Comparison of ENCODE assay signal across 8 cellular contexts in the genomic region with DNA sequence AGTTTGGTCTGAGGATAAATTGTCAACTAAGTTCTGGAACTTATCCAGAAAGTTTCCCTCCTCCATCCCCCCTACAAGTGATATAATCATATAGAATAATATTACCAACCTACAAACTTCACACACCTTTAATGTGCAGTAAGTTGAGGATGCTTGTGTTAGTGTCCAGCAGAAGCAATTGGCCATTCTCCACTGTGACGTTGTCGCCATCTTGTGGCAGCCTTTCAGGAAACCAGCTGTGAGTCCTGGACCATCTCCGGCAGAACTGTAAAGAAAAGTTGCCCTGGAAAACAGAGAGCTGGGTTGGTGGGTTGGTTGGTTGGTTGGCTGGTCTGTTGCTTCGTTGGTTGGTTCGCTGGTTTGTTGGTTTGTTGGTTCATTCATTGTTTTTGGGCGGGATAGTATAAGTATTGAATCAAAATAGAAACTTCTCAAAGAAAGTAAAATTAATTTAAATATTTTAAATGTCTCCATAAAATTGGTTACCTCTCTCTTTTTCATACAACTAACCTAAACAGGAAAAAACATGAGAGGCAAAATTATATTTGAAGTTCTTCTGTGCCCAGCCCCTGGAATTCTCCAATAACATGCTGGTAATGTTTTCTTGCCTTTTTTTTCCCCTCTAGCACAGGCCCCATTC.
DNase-seq lines count a peak whose midpoint lies in the region; ATAC-seq and TF ChIP-seq lines count a peak whose summit lies in the region.

No MANE protein-coding gene starts in this region.

- no peaks in the 10 kb centered on the region for H3K23me2 ChIP-seq in H9 (ENCODE audit: insufficient read length, low read depth, low read length, poor library complexity, severe bottlenecking)

- H3K79me2 ChIP-seq in H9 (ENCODE audit: insufficient read depth, low read length) (no peaks in the 10 kb centered on the region), MM.1S (ENCODE audit: low read length) (no peaks in the 10 kb centered on the region)

- no peak overlapping the region for H3T11ph ChIP-seq in H9 (ENCODE audit: low read length)

- H2BK15ac ChIP-seq in H9 (ENCODE audit: low read depth, low read length): no peak overlapping the region

- H3K4me3 Mint-ChIP-seq in activated naive CD4-positive, alpha-beta T cell treated with anti-CD3 and anti-CD28 coated beads for 36 hours: no peak overlapping the region
- no peak overlapping the region for H3K4me3 Mint-ChIP-seq in H9

- no peak overlapping the region for H4K8ac ChIP-seq in H9 (replicated peaks; ENCODE audit: insufficient read length, low read depth, low read length)

- no peak overlapping the region for H3K4ac ChIP-seq in H9 (ENCODE audit: low read depth, low read length)

- no peak overlapping the region for H2BK12ac ChIP-seq in H9 (ENCODE audit: insufficient read length, low read depth, low read length)

- WGBS in H9 (ENCODE audit: extremely low coverage, insufficient read length, low lambda C conversion rate): no CpG with 5 or more reads among the region's 6 CpGs
- WGBS in lung, 2 donors: 12 to 17% methylated on average over 6 of the region's 6 CpGs

- H3K9me3 ChIP-seq in H9 (ENCODE audit: control insufficient read depth, low read depth, low read length): no peaks in the 10 kb centered on the region
- no peaks in the 10 kb centered on the region for H3K9me3 ChIP-seq in MM.1S (replicated peaks; ENCODE audit: insufficient read depth, low read length)
- H3K9me3 ChIP-seq in SJCRH30 (replicated peaks): no peaks in the 10 kb centered on the region
- no peaks in the 10 kb centered on the region for H3K9me3 ChIP-seq in lung (ENCODE audit: control insufficient read depth in 2 of 2, insufficient read depth in 1 of 2, low read length in 1 of 2)

- no peaks in the 10 kb centered on the region for H4K20me1 ChIP-seq in H9 (ENCODE audit: control insufficient read depth, insufficient read depth, insufficient read length)
- no peaks in the 10 kb centered on the region for H4K20me1 ChIP-seq in MM.1S (ENCODE audit: insufficient read depth, low read length)

- H3K36me3 Mint-ChIP-seq in activated naive CD4-positive, alpha-beta T cell treated with anti-CD3 and anti-CD28 coated beads for 36 hours (ENCODE audit: low read depth): no peaks in the 10 kb centered on the region
- H3K36me3 Mint-ChIP-seq in H9 (ENCODE audit: insufficient read depth in 1 of 3, low read depth in 3 of 3): no peaks in the 10 kb centered on the region

- peak; percentile 75 for DNase-seq in activated naive CD4-positive, alpha-beta T cell treated with anti-CD3 and anti-CD28 coated beads for 36 hours
- DNase-seq in activated naive CD4-positive, alpha-beta T cell treated with anti-CD3 and anti-CD28 coated beads, Interleukin-2, amount 50 U/mL, for 16 hours: no peak
- DNase-seq in H9 (peak; percentile 77), MM.1S (peak; percentile 56), SJCRH30 (peak; percentile 70 to 93), dermis microvascular lymphatic vessel endothelial cell (ENCODE audit: low read depth in 2 of 2) (peak; percentile 45 to 68), lung (ENCODE audit: low spot score) (peak; percentile 70), superior temporal gyrus (ENCODE audit: extremely low spot score) (peak; percentile 86)

- H3K79me1 ChIP-seq in H9 (ENCODE audit: insufficient read depth, low read depth, low read length, poor library complexity, severe bottlenecking): no peaks in the 10 kb centered on the region

- H2AFZ ChIP-seq in H9 (ENCODE audit: low read length): no peak overlapping the region
- H2AFZ ChIP-seq in MM.1S (ENCODE audit: low read length): no peak overlapping the region

- H3K36me3 ChIP-seq in MM.1S (replicated peaks; ENCODE audit: insufficient read depth, low read length): no peaks in the 10 kb centered on the region
- H3K36me3 ChIP-seq in SJCRH30: no peaks in the 10 kb centered on the region
- no peaks in the 10 kb centered on the region for H3K36me3 ChIP-seq in lung (ENCODE audit: control insufficient read depth in 2 of 2, insufficient read depth in 2 of 2, low read length in 2 of 2)

- no peak overlapping the region for H2BK20ac ChIP-seq in H9 (ENCODE audit: low read depth, low read length, poor library complexity, severe bottlenecking)

- no peak overlapping the region for H2BK120ac ChIP-seq in H9 (ENCODE audit: low read depth, low read length, poor library complexity, severe bottlenecking)

- H4K5ac ChIP-seq in H9 (ENCODE audit: insufficient read length, low read depth, low read length): no peak overlapping the region

- no peaks in the 10 kb centered on the region for H3K27me3 ChIP-seq in H9 (ENCODE audit: insufficient read depth, low read length)
- H3K27me3 ChIP-seq in MM.1S (replicated peaks; ENCODE audit: insufficient read depth, low read length): no peaks in the 10 kb centered on the region
- no peaks in the 10 kb centered on the region for H3K27me3 ChIP-seq in SJCRH30
- H3K27me3 ChIP-seq in lung (ENCODE audit: control insufficient read depth, insufficient read depth): no peaks in the 10 kb centered on the region

- CTCF ChIA-PET in activated naive CD4-positive, alpha-beta T cell treated with anti-CD3 and anti-CD28 coated beads for 36 hours (lab: Charles Lee): interaction anchor here (0.7 to 1.5 kb wide), 6 partner anchors 16 to 117 kb away, joined by 3 to 4 read pairs (median 3); no protein-coding TSS in a partner anchor

- no peak overlapping the region for H3K4me3 ChIP-seq in MM.1S (ENCODE audit: low read length)
- no peak overlapping the region for H3K4me3 ChIP-seq in SJCRH30
- no peak overlapping the region for H3K4me3 ChIP-seq in lung

- H4K91ac ChIP-seq in H9 (ENCODE audit: insufficient read length, low read depth, low read length): no peak overlapping the region

- no peak overlapping the region for H2AK5ac ChIP-seq in H9 (ENCODE audit: insufficient read length, low read length)

- no peak overlapping the region for H3K18ac ChIP-seq in H9 (ENCODE audit: insufficient read length, low read depth, low read length)

- H3K9ac ChIP-seq in H9 (ENCODE audit: extremely low read depth, insufficient read length, low read length) (no peak overlapping the region), MM.1S (ENCODE audit: low read length) (no peak overlapping the region)

- no peaks in the 10 kb centered on the region for H3K4me1 Mint-ChIP-seq in activated naive CD4-positive, alpha-beta T cell treated with anti-CD3 and anti-CD28 coated beads for 36 hours (ENCODE audit: low read depth)
- H3K4me1 Mint-ChIP-seq in H9: no peaks in the 10 kb centered on the region; a peak in 1 of 4 replicates

- H3F3A ChIP-seq in MM.1S (ENCODE audit: insufficient read depth, low read length): no peaks in the 10 kb centered on the region

- H3K56ac ChIP-seq in H9 (ENCODE audit: insufficient read length, low read depth, low read length): no peak overlapping the region

- H3K27me3 Mint-ChIP-seq in activated naive CD4-positive, alpha-beta T cell treated with anti-CD3 and anti-CD28 coated beads for 36 hours (ENCODE audit: low read depth): peaks cover 15% of the 10 kb centered on the region
- H3K27me3 Mint-ChIP-seq in H9 (ENCODE audit: low read depth): no peaks in the 10 kb centered on the region

- H3K9me3 Mint-ChIP-seq in activated naive CD4-positive, alpha-beta T cell treated with anti-CD3 and anti-CD28 coated beads for 36 hours: no peaks in the 10 kb centered on the region
- no peaks in the 10 kb centered on the region for H3K9me3 Mint-ChIP-seq in H9

- H3K27ac ChIP-seq in H9 (ENCODE audit: insufficient read length, low read depth, low read length): no peak overlapping the region
- H3K27ac ChIP-seq in MM.1S (ENCODE audit: low read length): no peak overlapping the region
- H3K27ac ChIP-seq in SJCRH30: no peak overlapping the region
- no peak overlapping the region for H3K27ac ChIP-seq in lung (ENCODE audit: low read depth in 1 of 2, low read length in 1 of 2)

- H3K23ac ChIP-seq in H9 (ENCODE audit: insufficient read length, low read depth, low read length): no peak overlapping the region

- H3K27ac Mint-ChIP-seq in activated naive CD4-positive, alpha-beta T cell treated with anti-CD3 and anti-CD28 coated beads for 36 hours: no peak overlapping the region
- H3K27ac Mint-ChIP-seq in H9: no peak overlapping the region

- ATAC-seq in lung (ENCODE audit: insufficient read depth, low FRiP score): peak; percentile 47

- TF ChIP-seq CTCF in H9 (conservative IDR thresholded peaks at IDR 0.05): peak; percentile 88
- TF ChIP-seq CTCF in MM.1S (IDR thresholded peaks at IDR 0.05; ENCODE audit: low read length): peak; percentile 87
- peak; percentile 15 for TF ChIP-seq CTCF in lung (IDR thresholded peaks at IDR 0.05; ENCODE audit: control extremely low read depth, extremely low read depth)

- intact Hi-C loops in activated naive CD4-positive, alpha-beta T cell treated with anti-CD3 and anti-CD28 coated beads for 36 hours (cut with micrococcal nuclease): loop anchor here (1.0 to 5.0 kb wide), 3 partner anchors 62 to 1144 kb away; no protein-coding TSS in a partner anchor

- no peaks in the 10 kb centered on the region for H3K9me2 ChIP-seq in MM.1S (replicated peaks; ENCODE audit: insufficient read depth, low read length)

- H3K4me2 ChIP-seq in H9 (ENCODE audit: insufficient read depth, insufficient read length, low read length): no peak overlapping the region
- H3K4me2 ChIP-seq in MM.1S (ENCODE audit: low read depth, low read length): no peak overlapping the region

- H2BK5ac ChIP-seq in H9 (ENCODE audit: insufficient read length, low read length): no peak overlapping the region

- H3K14ac ChIP-seq in H9 (ENCODE audit: insufficient read depth, low read length): no peak overlapping the region

- H3K4me1 ChIP-seq in H9 (ENCODE audit: insufficient read depth, low read length) (no peaks in the 10 kb centered on the region), MM.1S (ENCODE audit: low read length) (no peaks in the 10 kb centered on the region), SJCRH30 (no peaks in the 10 kb centered on the region), lung (ENCODE audit: control insufficient read depth in 2 of 2, insufficient read depth in 2 of 2, low read length in 2 of 2) (no peaks in the 10 kb centered on the region)

Comparison
In these comparisons a context has a peak if more than half of its experiments do, and no peak if none do; other contexts are left out.
1. CTCF ChIP-seq: peak in every context shown above with its lines; median percentile 88 in H9; 87 in MM.1S; 15 in lung.